8 cellular contexts compared by ENCODE assay signal in genomic region chr9:21395778-21396717, GRCh38. TPM values are rescaled to one million over a fixed set of nuclear protein-coding genes. Genes with fewer than 3 reads are reported as not detected.
DNase-seq lines count a peak whose midpoint lies in the region; ATAC-seq lines count a peak whose summit lies in the region.

No MANE protein-coding gene starts in this region.

- H3K4me3 Mint-ChIP-seq in dendritic cell treated with granulocyte-macrophage colony-stimulating factor and Interleukin-4, amounts not matched to agents 40 ng/mL and 50 ng/mL, for 4 days, result peak overlapping the region; percentile 68

- peak; percentile 47 for DNase-seq in Caki2 (ENCODE audit: low read depth)
- DNase-seq in activated CD4-positive, alpha-beta T cell treated with anti-CD3 and anti-CD28 coated beads for 4 hours, result peak; percentile 55 to 61
- peak; percentile 36 to 60 for DNase-seq in lung microvascular endothelial cell (ENCODE audit: low read depth in 2 of 2)
- DNase-seq in stimulated activated CD8-positive, alpha-beta memory T cell treated with anti-CD3 and anti-CD28 coated beads, Interleukin-12 subunit alpha, Interleukin-12 subunit beta, amount 100 ng/mL, for 24 hours (ENCODE audit: extremely low read depth), result peak; percentile 16

- no peaks in the 10 kb centered on the region for H3K9me3 Mint-ChIP-seq in dendritic cell treated with granulocyte-macrophage colony-stimulating factor and Interleukin-4, amounts not matched to agents 40 ng/mL and 50 ng/mL, for 4 days

- H3K4me1 Mint-ChIP-seq in dendritic cell treated with granulocyte-macrophage colony-stimulating factor and Interleukin-4, amounts not matched to agents 40 ng/mL and 50 ng/mL, for 4 days (ENCODE audit: low read depth), result peaks cover 10% of the 10 kb centered on the region

- H3K4me3 ChIP-seq in HUES6 (ENCODE audit: low read depth, low read length), result peak overlapping the region; percentile 49

- ATAC-seq in GM19468 (IDR thresholded peaks at IDR 0.05; ENCODE audit: extremely low read depth, unreplicated experiment), result peak; percentile 56
- no peak for ATAC-seq in HG03457 (IDR thresholded peaks at IDR 0.05; ENCODE audit: unreplicated experiment)

- no peaks in the 10 kb centered on the region for H3K36me3 Mint-ChIP-seq in dendritic cell treated with granulocyte-macrophage colony-stimulating factor and Interleukin-4, amounts not matched to agents 40 ng/mL and 50 ng/mL, for 4 days (ENCODE audit: low read depth)

- H3K9me3 ChIP-seq in HUES6 (ENCODE audit: control insufficient read depth, insufficient read depth, low read depth, low read length), result no peaks in the 10 kb centered on the region

- no peak overlapping the region for H3K27ac ChIP-seq in HUES6 (ENCODE audit: low read depth, low read length)

- H3K27me3 Mint-ChIP-seq in dendritic cell treated with granulocyte-macrophage colony-stimulating factor and Interleukin-4, amounts not matched to agents 40 ng/mL and 50 ng/mL, for 4 days, result peaks cover 71% of the 10 kb centered on the region

- no peaks in the 10 kb centered on the region for H3K4me1 ChIP-seq in HUES6 (ENCODE audit: control insufficient read depth, insufficient read depth, low read length)

- peaks cover 53% of the 10 kb centered on the region for H3K27me3 ChIP-seq in HUES6 (ENCODE audit: control insufficient read depth, insufficient read depth, low read length)

- intact Hi-C loops in dendritic cell treated with granulocyte-macrophage colony-stimulating factor and Interleukin-4, amounts not matched to agents 40 ng/mL and 50 ng/mL, for 4 days (cut with micrococcal nuclease), result loop anchor here (1.0 kb wide), 1 partner anchor 70 kb away; no protein-coding TSS in a partner anchor

- no peaks in the 10 kb centered on the region for H3K36me3 ChIP-seq in HUES6 (ENCODE audit: control insufficient read depth, insufficient read depth, low read length)

- in situ Hi-C loops in Caki2 (cut with HindIII; ENCODE audit: low pct_unique_long_range_greater_than_20kb, low sequenced_read_pairs), result no loop called here

- H3K27ac Mint-ChIP-seq in dendritic cell treated with granulocyte-macrophage colony-stimulating factor and Interleukin-4, amounts not matched to agents 40 ng/mL and 50 ng/mL, for 4 days, result no peak overlapping the region

- no peak overlapping the region for H3K9ac ChIP-seq in HUES6 (ENCODE audit: low read length)

RNA-seq across cellular contexts. Expression of gene IFNA2, which starts 10.8 kb away (rescaled TPM):
- not detected in 2 replicates for total RNA-seq in Caki2 (2014; rRNA removed; shearing (Covaris generic); ENCODE audit: low replicate concordance)
- not detected in 2 replicates for total RNA-seq in lung microvascular endothelial cell

RNA-seq across cellular contexts. Expression of gene IFNA8, which starts 12.9 kb away (rescaled TPM):
- not detected in 2 replicates for total RNA-seq in Caki2 (2014; rRNA removed; shearing (Covaris generic); ENCODE audit: low replicate concordance)
- total RNA-seq in lung microvascular endothelial cell, result not detected in 2 replicates

RNA-seq across cellular contexts. Expression of gene IFNA13, which starts 28.2 kb away (rescaled TPM):
- total RNA-seq in Caki2 (2014; rRNA removed; shearing (Covaris generic); ENCODE audit: low replicate concordance), result not detected in 2 replicates
- total RNA-seq in lung microvascular endothelial cell, result not detected in 2 replicates

RNA-seq across cellular contexts. Expression of gene IFNA1, which starts 44.2 kb away (rescaled TPM):
- total RNA-seq in Caki2 (2014; rRNA removed; shearing (Covaris generic); ENCODE audit: low replicate concordance), result not detected in 2 replicates
- total RNA-seq in lung microvascular endothelial cell, result not detected in 2 replicates

RNA-seq across cellular contexts. Expression of gene IFNA6, which starts 45.4 kb away (rescaled TPM):
- total RNA-seq in Caki2 (2014; rRNA removed; shearing (Covaris generic); ENCODE audit: low replicate concordance), result not detected in 2 replicates
- not detected in 2 replicates for total RNA-seq in lung microvascular endothelial cell
